ENCODE assay signal across 18 cellular contexts in genomic region chr14:76488551-76488950, GRCh38.
DNase-seq lines count a peak whose midpoint lies in the region; ATAC-seq, FAIRE-seq and TF ChIP-seq lines count a peak whose summit lies in the region.
"Had no signal": no experiment of that assay in that cellular context is flagged by ENCODE, and none has a peak within 500 bp of the region (broad histone marks: within the 10 kb centered on the region; RNA-seq: fewer than 3 reads in every experiment).

No MANE protein-coding gene starts in this region.

- peaks cover 2% of the 10 kb centered on the region for H3K9me3 Mint-ChIP-seq in neural progenitor cell
- no peaks in the 10 kb centered on the region for H3K9me3 Mint-ChIP-seq in stimulated activated effector memory CD8-positive, alpha-beta T cell treated with anti-CD3 and anti-CD28 coated beads, Interleukin-12 subunit alpha, Interleukin-12 subunit beta, amount 100 ng/mL, for 72 hours
- H3K9me3 Mint-ChIP-seq: H9, HFFc6 had no signal

- FAIRE-seq in HTR-8/SVneo (lab: Jason Lieb, UNC): peak; percentile 13
- FAIRE-seq: GM12891 had no signal

- peaks cover 28% of the 10 kb centered on the region for H3K4me1 Mint-ChIP-seq in neural progenitor cell
- no peaks in the 10 kb centered on the region for H3K4me1 Mint-ChIP-seq in stimulated activated effector memory CD8-positive, alpha-beta T cell treated with anti-CD3 and anti-CD28 coated beads, Interleukin-12 subunit alpha, Interleukin-12 subunit beta, amount 100 ng/mL, for 72 hours
- H3K4me1 Mint-ChIP-seq: CD4-positive, alpha-beta memory T cell had no signal

- no peak overlapping the region for H2AFZ ChIP-seq in neural progenitor cell (replicated peaks)
- H2AFZ ChIP-seq: GM23248 had no signal

- no peak overlapping the region for H3K27ac ChIP-seq in neural progenitor cell
- H3K27ac ChIP-seq: GM23248 had no signal

- H3K36me3 Mint-ChIP-seq in neural progenitor cell: no peaks in the 10 kb centered on the region
- no peaks in the 10 kb centered on the region for H3K36me3 Mint-ChIP-seq in stimulated activated effector memory CD8-positive, alpha-beta T cell treated with anti-CD3 and anti-CD28 coated beads, Interleukin-12 subunit alpha, Interleukin-12 subunit beta, amount 100 ng/mL, for 72 hours
- H3K36me3 Mint-ChIP-seq: CD4-positive, alpha-beta memory T cell had no signal

- no peak for TF ChIP-seq CTCF in neural progenitor cell (IDR thresholded peaks at IDR 0.05)

- H3K27me3 Mint-ChIP-seq in neural progenitor cell (ENCODE audit: insufficient read depth, low read depth): peaks cover 8% of the 10 kb centered on the region

- no peaks in the 10 kb centered on the region for H3K27me3 ChIP-seq in neural progenitor cell

- H3K36me3 ChIP-seq in neural progenitor cell: no peaks in the 10 kb centered on the region

- H3K9ac ChIP-seq in neural progenitor cell: no peak overlapping the region
- H3K9ac ChIP-seq: GM23248 had no signal

- H3F3A ChIP-seq in neural progenitor cell (ENCODE audit: low read depth): no peaks in the 10 kb centered on the region

- no peaks in the 10 kb centered on the region for H3K9me3 ChIP-seq in neural progenitor cell (ENCODE audit: low read depth)

- H3K4me3 Mint-ChIP-seq in neural progenitor cell: no peak overlapping the region
- H3K4me3 Mint-ChIP-seq in stimulated activated effector memory CD8-positive, alpha-beta T cell treated with anti-CD3 and anti-CD28 coated beads, Interleukin-12 subunit alpha, Interleukin-12 subunit beta, amount 100 ng/mL, for 72 hours: no peak overlapping the region
- H3K4me3 Mint-ChIP-seq: CD4-positive, alpha-beta memory T cell; H9; HFFc6 had no signal

- H3K4me3 ChIP-seq in neural progenitor cell: no peak overlapping the region
- H3K4me3 ChIP-seq: GM23248 had no signal

- peak overlapping the region; percentile 64 for H3K27ac Mint-ChIP-seq in neural progenitor cell
- no peak overlapping the region for H3K27ac Mint-ChIP-seq in stimulated activated effector memory CD8-positive, alpha-beta T cell treated with anti-CD3 and anti-CD28 coated beads, Interleukin-12 subunit alpha, Interleukin-12 subunit beta, amount 100 ng/mL, for 72 hours
- H3K27ac Mint-ChIP-seq: HFFc6 had no signal

- H3K4me2 ChIP-seq in neural progenitor cell: no peak overlapping the region

- DNase-seq in HTR-8/SVneo (ENCODE audit: insufficient read length, low spot score): no peak
- DNase-seq in neural progenitor cell (ENCODE audit: low spot score): no peak
- DNase-seq in stimulated activated effector memory CD8-positive, alpha-beta T cell treated with anti-CD3 and anti-CD28 coated beads, Interleukin-12 subunit alpha, Interleukin-12 subunit beta, amount 100 ng/mL, for 72 hours (ENCODE audit: low spot score in 2 of 2): no peak
- no peak for DNase-seq in dedifferentiated amniotic fluid mesenchymal stem cell (ENCODE audit: extremely low spot score)
- no peak for DNase-seq in NCI-H2196 treated with DMSO at 0.1 percent for 48 hours (lab: John Stamatoyannopoulos, UW; ENCODE audit: unreplicated experiment)
- DNase-seq: C1 segment of cervical spinal cord; Calu3; CD4-positive, alpha-beta memory T cell; COR-L47; DMS53; DMS79 treated with DMSO at 0.1 percent for 48 hours; GF-D8; GM23248; H9; HFFc6 had no signal

- no peaks in the 10 kb centered on the region for H3K79me2 ChIP-seq in neural progenitor cell (ENCODE audit: low read depth)

- ATAC-seq in stimulated activated effector memory CD8-positive, alpha-beta T cell treated with anti-CD3 and anti-CD28 coated beads, Interleukin-12 subunit alpha, Interleukin-12 subunit beta, amount 100 ng/mL, for 72 hours: peak; percentile 15
- ATAC-seq in GM21423 (IDR thresholded peaks at IDR 0.05; ENCODE audit: unreplicated experiment): no peak
- ATAC-seq: HCT116 had no signal

- no peaks in the 10 kb centered on the region for H4K20me1 ChIP-seq in neural progenitor cell (ENCODE audit: low read depth)

- H3K4me1 ChIP-seq in neural progenitor cell: peaks cover 13% of the 10 kb centered on the region
